In the genomic region with DNA sequence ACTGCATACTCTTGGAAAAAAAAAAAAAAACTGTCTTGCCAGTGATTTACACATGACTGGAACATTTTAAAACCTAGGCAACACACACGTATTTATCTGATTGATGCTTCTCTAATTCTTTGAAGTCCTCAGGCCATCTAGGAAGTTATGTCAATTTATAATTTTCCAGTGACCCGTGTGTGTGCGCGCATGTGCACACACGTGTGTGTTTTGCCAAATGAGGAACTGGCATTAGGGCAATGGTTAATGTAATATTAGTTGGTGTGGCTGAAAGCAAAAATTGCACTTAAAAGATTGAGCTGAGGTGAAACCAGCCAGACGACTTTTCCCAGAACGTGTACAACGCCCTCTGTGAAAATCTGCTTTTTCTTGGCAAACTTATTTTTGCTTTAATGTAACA, we compare ENCODE assay signal across 1 cellular context.
TF ChIP-seq lines count a peak whose summit lies in the region.

No MANE protein-coding gene starts in this region.

TF ChIP-seq in H1, 55 proteins besides CTCF, POLR2A, EP300 and RAD21:
- TF ChIP-seq KDM4A (IDR thresholded peaks at IDR 0.05; ENCODE audit: low read depth, low read length, severe bottlenecking) (no peak), POLR2AphosphoS5 (IDR thresholded peaks at IDR 0.05; ENCODE audit: low read depth, low read length) (no peak), FOSL1 (IDR thresholded peaks at IDR 0.05; ENCODE audit: insufficient read depth, low read depth, low read length) (no peak), YY1 (IDR thresholded peaks at IDR 0.05; ENCODE audit: low read depth, low read length) (no peak), SAP30 (IDR thresholded peaks at IDR 0.05; ENCODE audit: insufficient read depth, insufficient replicate concordance, low read length) (no peak), PHF8 (conservative IDR thresholded peaks at IDR 0.05; ENCODE audit: low read depth, low read length) (no peak), SUZ12 (IDR thresholded peaks at IDR 0.05; ENCODE audit: low read length) (no peak), TAF7 (optimal IDR thresholded peaks at IDR 0.05; ENCODE audit: borderline replicate concordance, low read depth, low read length) (no peak)
TF ChIP-seq in H1: peak in this region for 0.
